8 cellular contexts compared by ENCODE assay signal in genomic region chr7:74890158-74891123, GRCh38. TPM values are rescaled to one million over a fixed set of nuclear protein-coding genes. Genes with fewer than 3 reads are reported as not detected.
DNase-seq lines count a peak whose midpoint lies in the region; ATAC-seq and TF ChIP-seq lines count a peak whose summit lies in the region.
"Not testable (repeated sequence)": the region's sequence is repeated elsewhere in the genome, so short reads cannot be mapped to it uniquely, and the experiment has no call there.

No MANE protein-coding gene starts in this region.

- not testable (repeated sequence) for H3K9me3 Mint-ChIP-seq in Caco-2 (ENCODE audit: unreplicated experiment); GM23338; activated T-cell treated with anti-CD3 and anti-CD28 coated beads, Interleukin-2, amount 50 U/mL, for 72 hours

- POLR2A ChIA-PET in Caco-2 (lab: Charles Lee) = interaction anchor here (0.6 kb wide), 1 partner anchor 273 kb away, joined by 6 read pairs; no protein-coding TSS in a partner anchor

- H3K4me1 ChIP-seq in Caco-2; GM23338 (ENCODE audit: insufficient read depth); mucosa of rectum (ENCODE audit: control insufficient read depth in 2 of 2, insufficient read depth in 2 of 2, low read length in 2 of 2): not testable (repeated sequence)

- DNase-seq in Caco-2 = peak; percentile 95
- peak; percentile 62 for DNase-seq in GM23338 (ENCODE audit: low spot score)
- DNase-seq in M059J (ENCODE audit: low read depth) = peak; percentile 84
- DNase-seq in RPMI7951 (ENCODE audit: low read depth) = peak; percentile 85
- DNase-seq in activated T-cell treated with anti-CD3 and anti-CD28 coated beads, Interleukin-2, amount 50 U/mL, for 72 hours = peak; percentile 81 to 86
- DNase-seq in stimulated activated CD8-positive, alpha-beta memory T cell treated with anti-CD3 and anti-CD28 coated beads, Interleukin-15, amount 100 ng/mL, for 24 hours (ENCODE audit: low read depth) = peak; percentile 37

- not testable (repeated sequence) for H3K4me1 Mint-ChIP-seq in Caco-2 (ENCODE audit: low read depth, unreplicated experiment); GM23338; activated T-cell treated with anti-CD3 and anti-CD28 coated beads, Interleukin-2, amount 50 U/mL, for 72 hours (ENCODE audit: low read depth)

- ATAC-seq in GM23338 (peak; percentile 92), esophagus mucosa (peak; percentile 86)
- ATAC-seq in activated T-cell treated with anti-CD3 and anti-CD28 coated beads, Interleukin-2, amount 50 U/mL, for 72 hours (replicated peaks in 1 of 2) = peak; percentile 86 to 88

- H3K4me3 ChIP-seq in Caco-2 (ENCODE audit: low read depth, low read length) (peak overlapping the region; percentile 54), GM23338 (peak overlapping the region; percentile 47; the same call in 1 of the 2 replicates), mucosa of rectum (ENCODE audit: low read length in 2 of 2) (peak overlapping the region; percentile 64 to 69)

- BruUV-seq in Caco-2 (replicated peaks; lab: Mats Ljungman, UMichigan) = TSS peak; percentile 87

- not testable (repeated sequence) for H3K27ac ChIP-seq in GM23338 (ENCODE audit: low read depth)
- peak overlapping the region; percentile 77 to 80 for H3K27ac ChIP-seq in mucosa of rectum (ENCODE audit: low read depth in 2 of 2, low read length in 2 of 2)

- H3K9me2 ChIP-seq in GM23338 (ENCODE audit: insufficient read depth) = not testable (repeated sequence)

- not testable (repeated sequence) for H3F3A ChIP-seq in GM23338 (replicated peaks; ENCODE audit: low read depth)

- not testable (repeated sequence) for H3K36me3 ChIP-seq in Caco-2 (ENCODE audit: control insufficient read depth, insufficient read depth, low read length); GM23338 (ENCODE audit: insufficient read depth); mucosa of rectum (ENCODE audit: control insufficient read depth in 2 of 2, insufficient read depth in 2 of 2, low read length in 2 of 2)

- not testable (repeated sequence) for H2AFZ ChIP-seq in GM23338

- CTCF ChIA-PET in Caco-2 (lab: Charles Lee) = not testable (repeated sequence)

- not testable (repeated sequence) for H3K27me3 ChIP-seq in Caco-2 (replicated peaks; ENCODE audit: control insufficient read depth, insufficient read depth, low read length); GM23338 (ENCODE audit: insufficient read depth); mucosa of rectum (ENCODE audit: control insufficient read depth in 2 of 2, insufficient read depth in 2 of 2, low read length in 2 of 2)

- not testable (repeated sequence) for H3K27me3 Mint-ChIP-seq in Caco-2 (ENCODE audit: insufficient read depth, unreplicated experiment); GM23338 (ENCODE audit: insufficient read depth, low read depth, poor library complexity); activated T-cell treated with anti-CD3 and anti-CD28 coated beads, Interleukin-2, amount 50 U/mL, for 72 hours (ENCODE audit: low read depth)

- peak overlapping the region; percentile 52 to 69 for H3K9ac ChIP-seq in mucosa of rectum (ENCODE audit: low read depth in 1 of 2, low read length in 2 of 2)

- not testable (repeated sequence) for H3K79me2 ChIP-seq in GM23338 (replicated peaks; ENCODE audit: insufficient read depth)

- H3K4me3 Mint-ChIP-seq in Caco-2 (ENCODE audit: unreplicated experiment) = peak overlapping the region; percentile 74
- peak overlapping the region; percentile 69; the same call in 2 of the 3 replicates for H3K4me3 Mint-ChIP-seq in GM23338
- H3K4me3 Mint-ChIP-seq in activated T-cell treated with anti-CD3 and anti-CD28 coated beads, Interleukin-2, amount 50 U/mL, for 72 hours = peak overlapping the region; percentile 82 to 83

- not testable (repeated sequence) for TF ChIP-seq CTCF in Caco-2 (IDR thresholded peaks at IDR 0.05; ENCODE audit: insufficient read depth in 1 of 2, low read depth in 1 of 2, low read length in 1 of 2, severe bottlenecking in 1 of 2, unreplicated experiment in 1 of 2); GM23338 (conservative IDR thresholded peaks at IDR 0.05; ENCODE audit: low read depth in 2 of 2)

- intact Hi-C loops in Caco-2 (cut with micrococcal nuclease; ENCODE audit: unreplicated experiment) = not testable (repeated sequence)

- H3K27ac Mint-ChIP-seq in Caco-2 (ENCODE audit: unreplicated experiment) = peak overlapping the region; percentile 82
- not testable (repeated sequence) for H3K27ac Mint-ChIP-seq in GM23338
- H3K27ac Mint-ChIP-seq in activated T-cell treated with anti-CD3 and anti-CD28 coated beads, Interleukin-2, amount 50 U/mL, for 72 hours = peak overlapping the region; percentile 68

- not testable (repeated sequence) for H3K36me3 Mint-ChIP-seq in Caco-2 (ENCODE audit: insufficient read depth, unreplicated experiment); GM23338 (ENCODE audit: low read depth); activated T-cell treated with anti-CD3 and anti-CD28 coated beads, Interleukin-2, amount 50 U/mL, for 72 hours (ENCODE audit: insufficient read depth in 2 of 2)

- not testable (repeated sequence) for H3K4me2 ChIP-seq in GM23338

- H4K20me1 ChIP-seq in GM23338 (replicated peaks; ENCODE audit: insufficient read depth) = not testable (repeated sequence)

- not testable (repeated sequence) for H3K9me3 ChIP-seq in Caco-2; mucosa of rectum (ENCODE audit: control insufficient read depth in 2 of 2, low read length in 2 of 2)

TF ChIP-seq in GM23338, 12 proteins besides CTCF, POLR2A, EP300 and RAD21:
- TF ChIP-seq POLR2AphosphoS5 (IDR thresholded peaks at IDR 0.05; ENCODE audit: low read depth) = peak; percentile 68

RNA-seq across cellular contexts. Expression of gene GTF2IRD2, which starts 39.0 kb away (rescaled TPM):
- total RNA-seq in Caco-2 (2022) (8.7 and 11.2 TPM in 2 replicates), esophagus mucosa (10.2 TPM)
- total RNA-seq in GM23338 (2014; rRNA removed; shearing (Covaris generic)) = 0.45 and 0.74 TPM in 2 replicates
- polyA plus RNA-seq in GM23338 (2016; fragmentation: Nextera tagmentation; extraction: Ambion mirVana) = 11.1 and 14.6 TPM in 2 replicates
- 4.3 and 17.9 TPM in 2 replicates for total RNA-seq in M059J (2014; rRNA removed; shearing (Covaris generic))
- total RNA-seq in RPMI7951 (2014; rRNA removed; shearing (Covaris generic)) = 11.3 and 29.0 TPM in 2 replicates
- total RNA-seq in activated T-cell treated with anti-CD3 and anti-CD28 coated beads, Interleukin-2, amount 50 U/mL, for 72 hours = 10 to 100 TPM in 1 of 2 donors, 1 to 10 TPM in 1; 4.4 to 13.4 TPM

Comparison
In these comparisons a context has a peak if more than half of its experiments do, and no peak if none do; other contexts are left out.
1. DNase-seq: peak in every context shown above with its lines; median percentile 95 in Caco-2; 85 in RPMI7951; 84 in M059J; 84 in activated T-cell treated with anti-CD3 and anti-CD28 coated beads, Interleukin-2, amount 50 U/mL, for 72 hours; 62 in GM23338; 37 in stimulated activated CD8-positive, alpha-beta memory T cell treated with anti-CD3 and anti-CD28 coated beads, Interleukin-15, amount 100 ng/mL, for 24 hours.